In genomic region chr22:19579113-19579811, GRCh38 we compare ENCODE assay signal across 11 cellular contexts. TPM values are rescaled to one million over a fixed set of nuclear protein-coding genes. Genes with fewer than 3 reads are reported as not detected.
DNase-seq lines count a peak whose midpoint lies in the region; ATAC-seq and TF ChIP-seq lines count a peak whose summit lies in the region.
"Had no signal": no experiment of that assay in that cellular context is flagged by ENCODE, and none has a peak within 500 bp of the region (broad histone marks: within the 10 kb centered on the region; RNA-seq: fewer than 3 reads in every experiment).

No MANE protein-coding gene starts in this region.

- H2AFZ ChIP-seq in DND-41 (ENCODE audit: low read depth, low read length): no peak overlapping the region

- H3K4me1 ChIP-seq in DND-41 (ENCODE audit: insufficient read depth, low read length): peaks cover 20% of the 10 kb centered on the region

- H3K4me3 Mint-ChIP-seq in activated CD8-positive, alpha-beta T cell treated with anti-CD3 and anti-CD28 coated beads, Interleukin-2, amount 10 ng/mL, durations not matched to agents 7 days and 5 days: no peak overlapping the region

- no peaks in the 10 kb centered on the region for H3K79me2 ChIP-seq in DND-41 (ENCODE audit: insufficient read depth, low read length)

- H3K36me3 ChIP-seq in DND-41 (ENCODE audit: insufficient read depth, low read length): no peaks in the 10 kb centered on the region
- H3K36me3 ChIP-seq: cardiac muscle cell had no signal

- no peak overlapping the region for H3K4me2 ChIP-seq in DND-41 (ENCODE audit: insufficient read depth, low read length)

- H3K27me3 ChIP-seq in DND-41 (ENCODE audit: insufficient read depth, low read length, poor library complexity): no peaks in the 10 kb centered on the region
- H3K27me3 ChIP-seq: cardiac muscle cell had no signal

- no peaks in the 10 kb centered on the region for H3K9me3 ChIP-seq in DND-41 (ENCODE audit: insufficient read depth, low read length, severe bottlenecking)

- H3K4me3 ChIP-seq in DND-41 (ENCODE audit: low read depth in 1 of 2, low read length in 2 of 2): no peak overlapping the region
- H3K4me3 ChIP-seq: cardiac muscle cell had no signal

- no peak for TF ChIP-seq CTCF in DND-41 (IDR thresholded peaks at IDR 0.05; ENCODE audit: borderline replicate concordance, extremely low read depth, low read length, poor library complexity, severe bottlenecking)

- POLR2A ChIA-PET in activated CD8-positive, alpha-beta T cell treated with anti-CD3 and anti-CD28 coated beads, Interleukin-2, amount 10 ng/mL, durations not matched to agents 7 days and 5 days (lab: Charles Lee): interaction anchor here (1.3 kb wide), 1 partner anchor 100 kb away, joined by 4 read pairs; the partner anchor contains the start of gene CDC45

- no peak overlapping the region for H3K9ac ChIP-seq in DND-41 (ENCODE audit: low read depth, low read length)

- peak overlapping the region; percentile 83 for H3K27ac Mint-ChIP-seq in activated CD8-positive, alpha-beta T cell treated with anti-CD3 and anti-CD28 coated beads, Interleukin-2, amount 10 ng/mL, durations not matched to agents 7 days and 5 days

- H3K27me3 Mint-ChIP-seq in activated CD8-positive, alpha-beta T cell treated with anti-CD3 and anti-CD28 coated beads, Interleukin-2, amount 10 ng/mL, durations not matched to agents 7 days and 5 days (ENCODE audit: low read depth): no peaks in the 10 kb centered on the region

- DNase-seq in DND-41: peak; percentile 14
- peak; percentile 55 for DNase-seq in HT1080 (ENCODE audit: low read depth)
- DNase-seq in activated CD8-positive, alpha-beta T cell treated with anti-CD3 and anti-CD28 coated beads, Interleukin-2, amount 10 ng/mL, durations not matched to agents 7 days and 5 days: no peak
- DNase-seq in mesenteric fat pad (ENCODE audit: low spot score): peak; percentile 73
- DNase-seq in G401 (ENCODE audit: low spot score): no peak
- DNase-seq: DMS79 treated with DMSO at 0.1 percent for 48 hours, NCI-H1105 treated with DMSO at 0.1 percent for 48 hours had no signal

- CTCF ChIA-PET in activated CD8-positive, alpha-beta T cell treated with anti-CD3 and anti-CD28 coated beads, Interleukin-2, amount 10 ng/mL, durations not matched to agents 7 days and 5 days (lab: Charles Lee): interaction anchor here (1.3 to 1.8 kb wide), 3 partner anchors 9 to 51 kb away, joined by 3 to 7 read pairs (median 6); no protein-coding TSS in a partner anchor

- H3K4me1 Mint-ChIP-seq in activated CD8-positive, alpha-beta T cell treated with anti-CD3 and anti-CD28 coated beads, Interleukin-2, amount 10 ng/mL, durations not matched to agents 7 days and 5 days (ENCODE audit: low read depth): peaks cover 43% of the 10 kb centered on the region

- H3K36me3 Mint-ChIP-seq in activated CD8-positive, alpha-beta T cell treated with anti-CD3 and anti-CD28 coated beads, Interleukin-2, amount 10 ng/mL, durations not matched to agents 7 days and 5 days (ENCODE audit: low read depth): no peaks in the 10 kb centered on the region

- no peaks in the 10 kb centered on the region for H4K20me1 ChIP-seq in DND-41 (ENCODE audit: insufficient read depth, low read length)

- peak overlapping the region; percentile 40; the same call in 1 of the 2 replicates for H3K27ac ChIP-seq in DND-41 (ENCODE audit: low read length)
- H3K27ac ChIP-seq: cardiac muscle cell had no signal

- ATAC-seq in DND-41 (ENCODE audit: insufficient read depth, low read depth) (peak; percentile 54; the same call in 2 of the 3 replicates), GM18520 (IDR thresholded peaks at IDR 0.05; ENCODE audit: unreplicated experiment) (no peak), HG02885 (IDR thresholded peaks at IDR 0.05; ENCODE audit: poor library complexity, unreplicated experiment) (no peak)
- peak; percentile 15 for ATAC-seq in activated CD8-positive, alpha-beta T cell treated with anti-CD3 and anti-CD28 coated beads, Interleukin-2, amount 10 ng/mL, durations not matched to agents 7 days and 5 days
- ATAC-seq: HCT116 had no signal

- in situ Hi-C loops in G401 (cut with HindIII; ENCODE audit: low sequenced_read_pairs): no loop called here

- no peaks in the 10 kb centered on the region for H3K9me3 Mint-ChIP-seq in activated CD8-positive, alpha-beta T cell treated with anti-CD3 and anti-CD28 coated beads, Interleukin-2, amount 10 ng/mL, durations not matched to agents 7 days and 5 days (ENCODE audit: insufficient read depth)

RNA-seq across cellular contexts. Expression of gene CLDN5, which starts 55.1 kb away (rescaled TPM):
- total RNA-seq in HT1080 (2014; rRNA removed; shearing (Covaris generic)): not detected in 2 replicates
- polyA plus RNA-seq in HT1080 (2015; cell fraction: cytosol; rRNA removed): not detected in 2 replicates
- not detected in 2 replicates for polyA plus RNA-seq in HT1080 (2015; cell fraction: nucleus; rRNA removed)
- total RNA-seq in activated CD8-positive, alpha-beta T cell treated with anti-CD3 and anti-CD28 coated beads, Interleukin-2, amount 10 ng/mL, durations not matched to agents 7 days and 5 days: not detected
- total RNA-seq in mesenteric fat pad: 151 TPM
- total RNA-seq in G401 (2014; rRNA removed; shearing (Covaris generic)): not detected in 2 replicates

Comparison
In these comparisons a context has a peak if more than half of its experiments do, and no peak if none do; other contexts are left out.
1. ATAC-seq: peak in DND-41 (single experiment) and activated CD8-positive, alpha-beta T cell treated with anti-CD3 and anti-CD28 coated beads, Interleukin-2, amount 10 ng/mL, durations not matched to agents 7 days and 5 days (single experiment); none in GM18520 (single experiment) and HG02885 (single experiment).
2. DNase-seq: peak in DND-41 (single experiment), HT1080 (single experiment) and mesenteric fat pad (single experiment); none in activated CD8-positive, alpha-beta T cell treated with anti-CD3 and anti-CD28 coated beads, Interleukin-2, amount 10 ng/mL, durations not matched to agents 7 days and 5 days (single experiment) and G401 (single experiment).
3. RNA of gene CLDN5, which starts 55.1 kb away (total RNA-seq): 151 TPM in mesenteric fat pad (single experiment); not detected in activated CD8-positive, alpha-beta T cell treated with anti-CD3 and anti-CD28 coated beads, Interleukin-2, amount 10 ng/mL, durations not matched to agents 7 days and 5 days, not detected in HT1080 and not detected in G401; every median in the first group is over 100 times any median in the second.